In genomic region chr11:86164106-86164505, GRCh38 we compare ENCODE assay signal across 1 cellular context.
TF ChIP-seq lines count a peak whose summit lies in the region.

No MANE protein-coding gene starts in this region.

TF ChIP-seq in HepG2, 621 proteins besides CTCF, POLR2A, EP300 and RAD21:
- no peak for TF ChIP-seq SP5 (CRISPR knock-in tag; IDR thresholded peaks at IDR 0.05; ENCODE audit: borderline replicate concordance, low read depth)
- peak; percentile 7 to 17; a peak in 1 of 4 replicates for TF ChIP-seq MAFK (conservative IDR thresholded peaks at IDR 0.05 in 1 of 2, IDR thresholded peaks at IDR 0.05 in 1 of 2; ENCODE audit: low read length in 2 of 2)
